In the genomic region with DNA sequence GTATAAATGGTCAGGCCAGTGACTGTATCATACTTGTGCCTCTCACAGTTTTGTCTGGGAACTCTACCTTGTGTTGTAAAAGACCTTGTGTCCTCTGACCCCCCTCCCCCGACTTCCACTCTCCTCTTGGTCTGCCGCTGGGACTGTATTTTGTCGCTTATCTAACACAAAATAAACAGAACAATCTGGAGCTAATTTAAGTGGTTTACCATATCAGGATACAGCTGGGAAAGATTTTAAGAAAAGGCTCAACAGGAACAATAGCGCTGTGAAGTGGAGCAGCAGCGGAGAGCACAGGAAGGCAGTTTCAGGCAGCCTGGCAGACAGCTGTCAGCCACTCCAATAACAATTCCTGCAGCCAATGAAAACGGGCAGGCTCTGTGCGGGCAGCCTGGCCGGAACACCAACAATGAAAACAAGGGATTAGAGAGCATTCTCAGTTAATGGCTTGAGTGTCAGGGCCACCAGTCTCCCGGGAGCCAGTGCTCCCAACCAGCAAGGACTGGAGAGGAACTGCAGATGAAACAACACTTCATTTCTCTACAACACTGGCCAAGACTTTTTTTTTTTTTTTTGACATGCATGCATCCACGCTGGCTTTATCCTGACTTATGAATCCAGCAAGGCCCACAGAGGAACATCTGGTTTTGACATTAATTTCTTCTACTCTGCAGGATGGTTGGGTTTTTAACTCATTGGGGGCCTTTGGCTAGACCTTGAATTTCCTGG, we compare ENCODE assay signal across 8 cellular contexts.
DNase-seq lines count a peak whose midpoint lies in the region; ATAC-seq and FAIRE-seq lines count a peak whose summit lies in the region.

No MANE protein-coding gene starts in this region.

- peak overlapping the region; percentile 4 to 43 for H3K4me3 ChIP-seq in muscle layer of duodenum (ENCODE audit: low read depth in 1 of 2, low read length in 2 of 2)

- peak overlapping the region; percentile 40 for H3K27ac ChIP-seq in muscle layer of duodenum (ENCODE audit: low read length)

- H3K4me1 ChIP-seq in muscle layer of duodenum (ENCODE audit: control insufficient read depth in 1 of 2, insufficient read depth in 2 of 2, low read length in 2 of 2) = peaks cover 9 to 25% of the 10 kb centered on the region in 2 donors

- DNase-seq in GM04504 (ENCODE audit: low read depth) (peak; percentile 46), NCI-H510A treated with DMSO at 0.1 percent for 48 hours (lab: John Stamatoyannopoulos, UW) (peak; percentile 89), GM19240 (ENCODE audit: insufficient read length, low spot score) (no peak)
- DNase-seq in activated CD4-positive, alpha-beta T cell treated with anti-CD3 and anti-CD28 coated beads, Interleukin-2, amount 50 U/mL, for 48 hours = no peak
- no peak for DNase-seq in activated CD4-positive, alpha-beta memory T cell treated with anti-CD3 and anti-CD28 coated beads, Interleukin-2, amount 10 ng/mL, durations not matched to agents 7 days and 5 days

- no peaks in the 10 kb centered on the region for H3K27me3 ChIP-seq in muscle layer of duodenum (ENCODE audit: low read depth, low read length)

- peaks cover 14% of the 10 kb centered on the region for H3K36me3 Mint-ChIP-seq in activated CD4-positive, alpha-beta memory T cell treated with anti-CD3 and anti-CD28 coated beads, Interleukin-2, amount 10 ng/mL, durations not matched to agents 7 days and 5 days (ENCODE audit: low read depth)

- H3K4me1 Mint-ChIP-seq in activated CD4-positive, alpha-beta memory T cell treated with anti-CD3 and anti-CD28 coated beads, Interleukin-2, amount 10 ng/mL, durations not matched to agents 7 days and 5 days = peaks cover 3% of the 10 kb centered on the region

- H3K4me3 Mint-ChIP-seq in activated CD4-positive, alpha-beta memory T cell treated with anti-CD3 and anti-CD28 coated beads, Interleukin-2, amount 10 ng/mL, durations not matched to agents 7 days and 5 days = no peak overlapping the region

- POLR2A ChIA-PET in activated CD4-positive, alpha-beta memory T cell treated with anti-CD3 and anti-CD28 coated beads, Interleukin-2, amount 10 ng/mL, durations not matched to agents 7 days and 5 days (lab: Charles Lee) = no interaction called here

- CTCF ChIA-PET in activated CD4-positive, alpha-beta memory T cell treated with anti-CD3 and anti-CD28 coated beads, Interleukin-2, amount 10 ng/mL, durations not matched to agents 7 days and 5 days (lab: Charles Lee) = no interaction called here

- H3K36me3 ChIP-seq in muscle layer of duodenum (ENCODE audit: control insufficient read depth in 1 of 2, insufficient read depth in 2 of 2, low read length in 2 of 2) = no peaks in the 10 kb centered on the region

- peak; percentile 86 for FAIRE-seq in endometrium (lab: Jason Lieb, UNC)

- H3K27ac Mint-ChIP-seq in activated CD4-positive, alpha-beta memory T cell treated with anti-CD3 and anti-CD28 coated beads, Interleukin-2, amount 10 ng/mL, durations not matched to agents 7 days and 5 days = no peak overlapping the region

- H3K9me3 Mint-ChIP-seq in activated CD4-positive, alpha-beta memory T cell treated with anti-CD3 and anti-CD28 coated beads, Interleukin-2, amount 10 ng/mL, durations not matched to agents 7 days and 5 days = no peaks in the 10 kb centered on the region

- H3K9me3 ChIP-seq in muscle layer of duodenum (ENCODE audit: control insufficient read depth in 1 of 2, low read length in 2 of 2) = no peaks in the 10 kb centered on the region

- ATAC-seq in HG02884 (IDR thresholded peaks at IDR 0.05; ENCODE audit: unreplicated experiment) = no peak

- no peaks in the 10 kb centered on the region for H3K27me3 Mint-ChIP-seq in activated CD4-positive, alpha-beta memory T cell treated with anti-CD3 and anti-CD28 coated beads, Interleukin-2, amount 10 ng/mL, durations not matched to agents 7 days and 5 days

Comparison
In these comparisons a context has a peak if more than half of its experiments do, and no peak if none do; other contexts are left out.
1. DNase-seq: peak in GM04504 (single experiment) and NCI-H510A treated with DMSO at 0.1 percent for 48 hours (single experiment); none in activated CD4-positive, alpha-beta T cell treated with anti-CD3 and anti-CD28 coated beads, Interleukin-2, amount 50 U/mL, for 48 hours (0 of 2), activated CD4-positive, alpha-beta memory T cell treated with anti-CD3 and anti-CD28 coated beads, Interleukin-2, amount 10 ng/mL, durations not matched to agents 7 days and 5 days (single experiment) and GM19240 (single experiment).